ENCODE assay signal across 25 cellular contexts in genomic region chr4:79979785-79980437, GRCh38.
"Had no signal": no experiment of that assay in that cellular context is flagged by ENCODE, and none has a peak within 500 bp of the region (broad histone marks: within the 10 kb centered on the region; RNA-seq: fewer than 3 reads in every experiment).

No MANE protein-coding gene starts in this region.

- H3K4me3 ChIP-seq: adrenal gland, body of pancreas, esophagus squamous epithelium, left lung, lung, neural progenitor cell, right atrium auricular region, thoracic aorta had no signal

- H3K27ac Mint-ChIP-seq: activated CD4-positive, alpha-beta memory T cell treated with anti-CD3 and anti-CD28 coated beads for 36 hours; activated CD4-positive, alpha-beta T cell treated with anti-CD3 and anti-CD28 coated beads, Interleukin-2, amount 10 ng/mL, durations not matched to agents 24 days and 14 days; activated naive CD4-positive, alpha-beta T cell treated with anti-CD3 and anti-CD28 coated beads, Interleukin-2, amount 50 U/mL, for 72 hours; activated T-helper 2 cell treated with anti-CD3 and anti-CD28 coated beads, Interferon-gamma antibody, Interleukin-2, Interleukin-4, amounts not matched to agents 10 μg/mL and 5 μg/mL and 100 μg/mL, durations not matched to agents 14 hours and 24 hours and 36 hours; natural killer cell; neural progenitor cell had no signal

- H3K4me3 Mint-ChIP-seq: activated CD4-positive, alpha-beta memory T cell treated with anti-CD3 and anti-CD28 coated beads for 36 hours; activated CD4-positive, alpha-beta T cell treated with anti-CD3 and anti-CD28 coated beads, Interleukin-2, amount 10 ng/mL, durations not matched to agents 24 days and 14 days; activated T-cell treated with anti-CD3 and anti-CD28 coated beads, Interleukin-2, amount 50 U/mL, for 4 hours; natural killer cell; neural progenitor cell had no signal

- H3K27me3 Mint-ChIP-seq: activated CD4-positive, alpha-beta memory T cell treated with anti-CD3 and anti-CD28 coated beads for 36 hours; activated CD4-positive, alpha-beta T cell treated with anti-CD3 and anti-CD28 coated beads, Interleukin-2, amount 10 ng/mL, durations not matched to agents 24 days and 14 days had no signal

- DNase-seq: activated CD4-positive, alpha-beta memory T cell treated with anti-CD3 and anti-CD28 coated beads for 36 hours; activated CD4-positive, alpha-beta T cell treated with anti-CD3 and anti-CD28 coated beads, Interleukin-2, amount 10 ng/mL, durations not matched to agents 24 days and 14 days; activated CD4-positive, CD25-positive, alpha-beta regulatory T cell treated with anti-CD3 and anti-CD28 coated beads, Interleukin-2, amount 50 U/mL, for 72 hours; activated naive CD4-positive, alpha-beta T cell; activated T-cell treated with anti-CD3 and anti-CD28 coated beads, Interleukin-2, amount 50 U/mL, for 4 hours; adrenal gland; aorta; body of pancreas; dermis blood vessel endothelial cell; effector CD4-positive, alpha-beta T cell; esophagus squamous epithelium; left lung; mesendoderm; natural killer cell; occipital lobe; stimulated activated CD4-positive, alpha-beta T cell treated with anti-CD3 and anti-CD28 coated beads, Interleukin-15, amount 100 ng/mL, for 24 hours; stimulated activated CD4-positive, alpha-beta T cell treated with anti-CD3 and anti-CD28 coated beads, Interleukin-2, amount 100 ng/mL, for 24 hours; stimulated activated naive CD4-positive, alpha-beta T cell treated with Interleukin-2 at 50 U/mL for 16 hours; trophoblast cell had no signal

- H3K4me1 Mint-ChIP-seq: natural killer cell, neural progenitor cell had no signal

- H3K9me3 Mint-ChIP-seq: activated CD4-positive, alpha-beta memory T cell treated with anti-CD3 and anti-CD28 coated beads for 36 hours; activated CD4-positive, alpha-beta T cell treated with anti-CD3 and anti-CD28 coated beads, Interleukin-2, amount 10 ng/mL, durations not matched to agents 24 days and 14 days; activated naive CD4-positive, alpha-beta T cell treated with anti-CD3 and anti-CD28 coated beads, Interleukin-2, amount 50 U/mL, for 72 hours; activated T-cell treated with anti-CD3 and anti-CD28 coated beads, Interleukin-2, amount 50 U/mL, for 4 hours; activated T-helper 2 cell treated with anti-CD3 and anti-CD28 coated beads, Interferon-gamma antibody, Interleukin-2, Interleukin-4, amounts not matched to agents 10 μg/mL and 5 μg/mL and 100 μg/mL, durations not matched to agents 14 hours and 24 hours and 36 hours; natural killer cell; neural progenitor cell had no signal

- ATAC-seq: activated naive CD4-positive, alpha-beta T cell treated with anti-CD3 and anti-CD28 coated beads, Interleukin-2, amount 50 U/mL, for 72 hours; activated T-cell treated with anti-CD3 and anti-CD28 coated beads, Interleukin-2, amount 50 U/mL, for 4 hours; body of pancreas; left lung; natural killer cell had no signal
